ENCODE assay signal across 1 cellular context in the genomic region with DNA sequence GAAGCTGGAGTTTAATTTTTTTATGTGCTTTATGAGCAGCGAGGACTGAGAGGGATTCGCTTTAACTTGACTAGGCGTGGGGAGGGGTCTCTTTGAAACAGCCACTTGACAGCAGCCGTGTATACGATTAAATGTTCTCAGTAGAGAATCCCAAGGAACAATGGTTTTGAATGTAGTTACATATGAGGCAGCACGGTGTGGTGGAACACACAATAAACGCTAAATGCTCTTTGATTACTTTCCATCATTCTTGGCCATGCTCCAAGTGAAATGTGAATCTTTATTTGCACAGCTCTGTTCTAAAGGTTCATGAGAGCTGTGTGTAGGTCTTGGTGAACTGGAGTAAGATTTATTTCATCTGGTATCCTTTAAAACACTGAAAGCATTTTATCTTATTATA.
TF ChIP-seq lines count a peak whose summit lies in the region.

No MANE protein-coding gene starts in this region.

TF ChIP-seq in GM23338, 12 proteins besides CTCF, POLR2A, EP300 and RAD21 (continued from another document):
- TF ChIP-seq, protein P1, sequence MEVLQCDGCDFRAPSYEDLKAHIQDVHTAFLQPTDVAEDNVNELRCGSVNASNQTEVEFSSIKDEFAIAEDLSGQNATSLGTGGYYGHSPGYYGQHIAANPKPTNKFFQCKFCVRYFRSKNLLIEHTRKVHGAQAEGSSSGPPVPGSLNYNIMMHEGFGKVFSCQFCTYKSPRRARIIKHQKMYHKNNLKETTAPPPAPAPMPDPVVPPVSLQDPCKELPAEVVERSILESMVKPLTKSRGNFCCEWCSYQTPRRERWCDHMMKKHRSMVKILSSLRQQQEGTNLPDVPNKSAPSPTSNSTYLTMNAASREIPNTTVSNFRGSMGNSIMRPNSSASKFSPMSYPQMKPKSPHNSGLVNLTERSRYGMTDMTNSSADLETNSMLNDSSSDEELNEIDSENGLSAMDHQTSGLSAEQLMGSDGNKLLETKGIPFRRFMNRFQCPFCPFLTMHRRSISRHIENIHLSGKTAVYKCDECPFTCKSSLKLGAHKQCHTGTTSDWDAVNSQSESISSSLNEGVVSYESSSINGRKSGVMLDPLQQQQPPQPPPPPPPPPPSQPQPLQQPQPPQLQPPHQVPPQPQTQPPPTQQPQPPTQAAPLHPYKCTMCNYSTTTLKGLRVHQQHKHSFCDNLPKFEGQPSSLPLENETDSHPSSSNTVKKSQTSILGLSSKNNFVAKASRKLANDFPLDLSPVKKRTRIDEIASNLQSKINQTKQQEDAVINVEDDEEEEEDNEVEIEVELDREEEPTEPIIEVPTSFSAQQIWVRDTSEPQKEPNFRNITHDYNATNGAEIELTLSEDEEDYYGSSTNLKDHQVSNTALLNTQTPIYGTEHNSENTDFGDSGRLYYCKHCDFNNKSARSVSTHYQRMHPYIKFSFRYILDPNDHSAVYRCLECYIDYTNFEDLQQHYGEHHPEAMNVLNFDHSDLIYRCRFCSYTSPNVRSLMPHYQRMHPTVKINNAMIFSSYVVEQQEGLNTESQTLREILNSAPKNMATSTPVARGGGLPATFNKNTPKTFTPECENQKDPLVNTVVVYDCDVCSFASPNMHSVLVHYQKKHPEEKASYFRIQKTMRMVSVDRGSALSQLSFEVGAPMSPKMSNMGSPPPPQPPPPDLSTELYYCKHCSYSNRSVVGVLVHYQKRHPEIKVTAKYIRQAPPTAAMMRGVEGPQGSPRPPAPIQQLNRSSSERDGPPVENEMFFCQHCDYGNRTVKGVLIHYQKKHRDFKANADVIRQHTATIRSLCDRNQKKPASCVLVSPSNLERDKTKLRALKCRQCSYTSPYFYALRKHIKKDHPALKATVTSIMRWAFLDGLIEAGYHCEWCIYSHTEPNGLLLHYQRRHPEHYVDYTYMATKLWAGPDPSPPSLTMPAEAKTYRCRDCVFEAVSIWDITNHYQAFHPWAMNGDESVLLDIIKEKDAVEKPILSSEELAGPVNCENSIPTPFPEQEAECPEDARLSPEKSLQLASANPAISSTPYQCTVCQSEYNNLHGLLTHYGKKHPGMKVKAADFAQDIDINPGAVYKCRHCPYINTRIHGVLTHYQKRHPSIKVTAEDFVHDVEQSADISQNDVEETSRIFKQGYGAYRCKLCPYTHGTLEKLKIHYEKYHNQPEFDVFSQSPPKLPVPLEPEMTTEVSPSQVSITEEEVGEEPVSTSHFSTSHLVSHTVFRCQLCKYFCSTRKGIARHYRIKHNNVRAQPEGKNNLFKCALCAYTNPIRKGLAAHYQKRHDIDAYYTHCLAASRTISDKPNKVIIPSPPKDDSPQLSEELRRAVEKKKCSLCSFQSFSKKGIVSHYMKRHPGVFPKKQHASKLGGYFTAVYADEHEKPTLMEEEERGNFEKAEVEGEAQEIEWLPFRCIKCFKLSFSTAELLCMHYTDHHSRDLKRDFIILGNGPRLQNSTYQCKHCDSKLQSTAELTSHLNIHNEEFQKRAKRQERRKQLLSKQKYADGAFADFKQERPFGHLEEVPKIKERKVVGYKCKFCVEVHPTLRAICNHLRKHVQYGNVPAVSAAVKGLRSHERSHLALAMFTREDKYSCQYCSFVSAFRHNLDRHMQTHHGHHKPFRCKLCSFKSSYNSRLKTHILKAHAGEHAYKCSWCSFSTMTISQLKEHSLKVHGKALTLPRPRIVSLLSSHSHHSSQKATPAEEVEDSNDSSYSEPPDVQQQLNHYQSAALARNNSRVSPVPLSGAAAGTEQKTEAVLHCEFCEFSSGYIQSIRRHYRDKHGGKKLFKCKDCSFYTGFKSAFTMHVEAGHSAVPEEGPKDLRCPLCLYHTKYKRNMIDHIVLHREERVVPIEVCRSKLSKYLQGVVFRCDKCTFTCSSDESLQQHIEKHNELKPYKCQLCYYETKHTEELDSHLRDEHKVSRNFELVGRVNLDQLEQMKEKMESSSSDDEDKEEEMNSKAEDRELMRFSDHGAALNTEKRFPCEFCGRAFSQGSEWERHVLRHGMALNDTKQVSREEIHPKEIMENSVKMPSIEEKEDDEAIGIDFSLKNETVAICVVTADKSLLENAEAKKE (CRISPR knock-in tag; IDR thresholded peaks at IDR 0.05), result no peak
